ENCODE assay signal across 12 cellular contexts in the genomic region with DNA sequence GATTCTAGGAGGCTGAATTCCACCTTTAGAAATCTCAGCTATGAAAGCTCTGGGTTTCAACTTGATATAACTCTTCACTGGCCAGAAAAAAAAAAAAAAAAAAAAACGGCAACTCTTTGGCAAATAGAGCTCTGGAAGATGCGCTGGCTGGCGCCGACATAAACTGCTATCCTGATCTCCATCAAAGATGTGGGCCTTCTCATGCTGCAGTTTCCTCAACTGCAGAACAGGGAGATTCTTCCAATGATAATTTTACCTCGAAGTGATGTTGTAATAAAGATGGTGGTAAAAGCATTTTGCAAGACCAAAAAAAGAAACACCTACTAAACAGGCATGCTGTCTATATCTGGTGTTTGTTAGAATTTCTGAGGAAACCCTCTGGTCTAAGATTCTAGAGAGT. TPM values are rescaled to one million over a fixed set of nuclear protein-coding genes. Genes with fewer than 3 reads are reported as not detected.
A peak's percentile ranks its signal among the peaks of the same experiment; 100 is the strongest.
DNase-seq lines count a peak whose midpoint lies in the region; ATAC-seq lines count a peak whose summit lies in the region.
"Had no signal": no experiment of that assay in that cellular context is flagged by ENCODE, and none has a peak within 500 bp of the region (broad histone marks: within the 10 kb centered on the region; RNA-seq: fewer than 3 reads in every experiment).

No MANE protein-coding gene starts in this region.

- no peaks in the 10 kb centered on the region for H3K27me3 Mint-ChIP-seq in CD4-positive, CD25-positive, alpha-beta regulatory T cell
- H3K27me3 Mint-ChIP-seq in activated T-helper 17 cell treated with anti-CD3 and anti-CD28 coated beads, Interleukin-2, amount 50 U/mL, for 72 hours = no peaks in the 10 kb centered on the region
- H3K27me3 Mint-ChIP-seq in naive B cell = no peaks in the 10 kb centered on the region

- peak overlapping the region; percentile 2 to 80 (median 53) for H3K4me3 Mint-ChIP-seq in CD4-positive, CD25-positive, alpha-beta regulatory T cell
- peak overlapping the region; percentile 78 for H3K4me3 Mint-ChIP-seq in activated T-helper 17 cell treated with anti-CD3 and anti-CD28 coated beads, Interleukin-2, amount 50 U/mL, for 72 hours
- peak overlapping the region in 4 of 8 donors; percentile 11 to 46 (median 43) for H3K4me3 Mint-ChIP-seq in naive B cell
- H3K4me3 Mint-ChIP-seq: nephron progenitor cell had no signal

- no peaks in the 10 kb centered on the region for H3K27me3 ChIP-seq in CD4-positive, CD25-positive, alpha-beta regulatory T cell (ENCODE audit: control insufficient read depth, insufficient read depth, low read length)
- H3K27me3 ChIP-seq in GM23248 (replicated peaks; ENCODE audit: insufficient read depth) = no peaks in the 10 kb centered on the region
- H3K27me3 ChIP-seq: right lobe of liver had no signal

- peak overlapping the region; percentile 37 to 96 (median 89) for H3K27ac Mint-ChIP-seq in CD4-positive, CD25-positive, alpha-beta regulatory T cell
- H3K27ac Mint-ChIP-seq in activated T-helper 17 cell treated with anti-CD3 and anti-CD28 coated beads, Interleukin-2, amount 50 U/mL, for 72 hours = peak overlapping the region; percentile 90
- H3K27ac Mint-ChIP-seq in naive B cell = peak overlapping the region in 5 of 6 donors; percentile 27 to 97 (median 92)
- H3K27ac Mint-ChIP-seq: nephron progenitor cell had no signal

- no peak for ATAC-seq in CD4-positive, CD25-positive, alpha-beta regulatory T cell (ENCODE audit: low read depth in 2 of 2)
- no peak for ATAC-seq in activated T-helper 17 cell treated with anti-CD3 and anti-CD28 coated beads, Interleukin-2, amount 50 U/mL, for 72 hours (replicated peaks)
- ATAC-seq in naive B cell (ENCODE audit: low read depth in 2 of 2) = no peak
- ATAC-seq: HCT116, left lobe of liver had no signal

- H3K36me3 ChIP-seq in CD4-positive, CD25-positive, alpha-beta regulatory T cell (ENCODE audit: control insufficient read depth, insufficient read depth, low read length) = peaks cover 8% of the 10 kb centered on the region
- no peaks in the 10 kb centered on the region for H3K36me3 ChIP-seq in GM23248 (ENCODE audit: low read depth)
- H3K36me3 ChIP-seq: right lobe of liver had no signal

- no peak overlapping the region for H3K4me3 ChIP-seq in CD4-positive, CD25-positive, alpha-beta regulatory T cell (ENCODE audit: low read depth, low read length)
- no peak overlapping the region for H3K4me3 ChIP-seq in GM23248
- H3K4me3 ChIP-seq: right lobe of liver had no signal

- H3K79me2 ChIP-seq in GM23248 (ENCODE audit: insufficient read depth) = peaks cover 66% of the 10 kb centered on the region

- no peak overlapping the region for H3K4me2 ChIP-seq in GM23248 (ENCODE audit: unreplicated experiment)

- H3K9me3 Mint-ChIP-seq in CD4-positive, CD25-positive, alpha-beta regulatory T cell = peaks cover 0 to 2% (median 0%) of the 10 kb centered on the region in 7 donors
- H3K9me3 Mint-ChIP-seq in activated T-helper 17 cell treated with anti-CD3 and anti-CD28 coated beads, Interleukin-2, amount 50 U/mL, for 72 hours = peaks cover 7% of the 10 kb centered on the region
- H3K9me3 Mint-ChIP-seq in naive B cell = peaks cover 0 to 2% (median 0%) of the 10 kb centered on the region in 7 donors

- peaks cover 72 to 98% (median 89%) of the 10 kb centered on the region in 4 donors for H3K4me1 Mint-ChIP-seq in CD4-positive, CD25-positive, alpha-beta regulatory T cell
- peaks cover 88% of the 10 kb centered on the region for H3K4me1 Mint-ChIP-seq in activated T-helper 17 cell treated with anti-CD3 and anti-CD28 coated beads, Interleukin-2, amount 50 U/mL, for 72 hours
- H3K4me1 Mint-ChIP-seq in naive B cell = peaks cover 85 to 97% (median 90%) of the 10 kb centered on the region in 3 donors

- in situ Hi-C loops in GM23248 (cut with MboI) = no loop called here

- no peak overlapping the region for H2AFZ ChIP-seq in GM23248

- no peaks in the 10 kb centered on the region for H4K20me1 ChIP-seq in GM23248 (ENCODE audit: insufficient read depth)

- WGBS in GM23248 (ENCODE audit: low coverage in 1 of 2, low lambda C conversion rate in 2 of 2, missing lambda C conversion rate in 2 of 2), 2 experiments = 78 to 82% methylated on average over 5 of the region's 5 CpGs

- no peaks in the 10 kb centered on the region for H3K9me2 ChIP-seq in GM23248 (ENCODE audit: insufficient read depth)

- peaks cover 57% of the 10 kb centered on the region for H3F3A ChIP-seq in GM23248 (ENCODE audit: insufficient read depth)

- H3K4me1 ChIP-seq in CD4-positive, CD25-positive, alpha-beta regulatory T cell (ENCODE audit: control insufficient read depth, insufficient read depth, low read length, poor library complexity, severe bottlenecking) = peaks cover 79% of the 10 kb centered on the region
- H3K4me1 ChIP-seq in GM23248 (ENCODE audit: insufficient read depth) = peaks cover 81% of the 10 kb centered on the region

- H3K36me3 Mint-ChIP-seq in CD4-positive, CD25-positive, alpha-beta regulatory T cell = peaks cover 31% of the 10 kb centered on the region
- H3K36me3 Mint-ChIP-seq in activated T-helper 17 cell treated with anti-CD3 and anti-CD28 coated beads, Interleukin-2, amount 50 U/mL, for 72 hours (ENCODE audit: low read depth) = peaks cover 20% of the 10 kb centered on the region
- H3K36me3 Mint-ChIP-seq in naive B cell = peaks cover 5 to 6% of the 10 kb centered on the region in 2 donors

- peak overlapping the region; percentile 65 for H3K27ac ChIP-seq in CD4-positive, CD25-positive, alpha-beta regulatory T cell (ENCODE audit: insufficient read depth, low read length, poor library complexity, severe bottlenecking)
- H3K27ac ChIP-seq in GM23248 = peak overlapping the region; percentile 90

- no peak overlapping the region for H3K9ac ChIP-seq in GM23248

- no peaks in the 10 kb centered on the region for H3K9me3 ChIP-seq in CD4-positive, CD25-positive, alpha-beta regulatory T cell (ENCODE audit: control insufficient read depth in 2 of 2, low read length in 2 of 2)
- no peaks in the 10 kb centered on the region for H3K9me3 ChIP-seq in GM23248 (ENCODE audit: low read depth)
- H3K9me3 ChIP-seq: right lobe of liver had no signal

- no peak for DNase-seq in CD4-positive, CD25-positive, alpha-beta regulatory T cell
- DNase-seq in GM23248 (no peak), naive B cell (no peak), NCI-H510A (lab: John Stamatoyannopoulos, UW) (no peak), HuH-7 (ENCODE audit: low spot score) (no peak), NCI-H2029 (lab: John Stamatoyannopoulos, UW) (no peak)
- DNase-seq: head of caudate nucleus, nephron progenitor cell had no signal

RNA-seq across cellular contexts. Expression of a gene that starts 20.2 kb away (rescaled TPM):
- total RNA-seq in CD4-positive, CD25-positive, alpha-beta regulatory T cell = 119 TPM
- polyA plus RNA-seq in CD4-positive, CD25-positive, alpha-beta regulatory T cell = 10 to 100 TPM; 58.0 to 72.6 (median 65.5) TPM
- 12.1 and 22.3 TPM in 2 replicates for total RNA-seq in GM23248 (2014; rRNA removed; shearing (Covaris generic))
- polyA plus RNA-seq in GM23248 (2016; fragmentation: Nextera tagmentation; extraction: Ambion mirVana) (15.5 and 16.8 TPM in 2 replicates), naive B cell (ENCODE audit: low read depth in 6 of 6) (100 to 1,000 TPM in 2 of 6 donors, 10 to 100 TPM in 4; 65.3 to 109 (median 88.3) TPM)
- 10 to 100 TPM; 55.6 to 73.4 TPM for total RNA-seq in activated T-helper 17 cell treated with anti-CD3 and anti-CD28 coated beads, Interleukin-2, amount 50 U/mL, for 72 hours
